Comparison of ENCODE assay signal across 25 cellular contexts in genomic region chr5:56962286-56962685, GRCh38. TPM values are rescaled to one million over a fixed set of nuclear protein-coding genes. Genes with fewer than 3 reads are reported as not detected.
DNase-seq lines count a peak whose midpoint lies in the region; ATAC-seq and TF ChIP-seq lines count a peak whose summit lies in the region.
"Had no signal": no experiment of that assay in that cellular context is flagged by ENCODE, and none has a peak within 500 bp of the region (broad histone marks: within the 10 kb centered on the region; RNA-seq: fewer than 3 reads in every experiment).

No MANE protein-coding gene starts in this region.

- H3K4me3 ChIP-seq in SK-N-SH (ENCODE audit: low read depth in 2 of 2, low read length in 1 of 2): no peak overlapping the region
- H3K4me3 ChIP-seq in fibroblast of pulmonary artery (replicated peaks; ENCODE audit: low read depth, low read length): no peak overlapping the region
- no peak overlapping the region for H3K4me3 ChIP-seq in mesendoderm (ENCODE audit: low read length)
- H3K4me3 ChIP-seq: BLaER1, GM12878, GM23248, SJSA1 had no signal

- no peak for TF ChIP-seq RAD21 in SK-N-SH (IDR thresholded peaks at IDR 0.05; ENCODE audit: low read length)

- no peak overlapping the region for H2BK15ac ChIP-seq in mesendoderm (replicated peaks; ENCODE audit: low read depth)

- H3K4me3 Mint-ChIP-seq in activated CD8-positive, alpha-beta T cell treated with anti-CD3 and anti-CD28 coated beads, Interleukin-2, amount 10 ng/mL, durations not matched to agents 7 days and 5 days: no peak overlapping the region
- H3K4me3 Mint-ChIP-seq: CD4-positive, alpha-beta T cell; H9; HFFc6 had no signal

- H3K4me1 ChIP-seq in SK-N-SH (ENCODE audit: control insufficient read depth in 1 of 2, insufficient read depth in 2 of 2, low read depth in 1 of 2, low read length in 1 of 2) (peaks cover 0 to 5% of the 10 kb centered on the region in 2 experiments; a peak in 2 of 4 replicates), mesendoderm (ENCODE audit: control insufficient read depth, low read depth, low read length) (no peaks in the 10 kb centered on the region)
- H3K4me1 ChIP-seq: BLaER1, SJSA1 had no signal

- H3K4me1 Mint-ChIP-seq in activated CD8-positive, alpha-beta T cell treated with anti-CD3 and anti-CD28 coated beads, Interleukin-2, amount 10 ng/mL, durations not matched to agents 7 days and 5 days (ENCODE audit: low read depth): no peaks in the 10 kb centered on the region

- no peak overlapping the region for H2AK5ac ChIP-seq in mesendoderm (ENCODE audit: low read length)

- H3K4me2 ChIP-seq in SK-N-SH (no peak overlapping the region), mesendoderm (ENCODE audit: low read length) (no peak overlapping the region)
- H3K4me2 ChIP-seq: BLaER1, KMS-11 had no signal

- no peak for TF ChIP-seq EP300 in SK-N-SH (IDR thresholded peaks at IDR 0.05; ENCODE audit: borderline replicate concordance in 1 of 2, low read depth in 1 of 2, low read length in 1 of 2)

- no peak for ATAC-seq in HG03442 (IDR thresholded peaks at IDR 0.05; ENCODE audit: unreplicated experiment)
- ATAC-seq in activated CD8-positive, alpha-beta T cell treated with anti-CD3 and anti-CD28 coated beads, Interleukin-2, amount 10 ng/mL, durations not matched to agents 7 days and 5 days: no peak
- ATAC-seq: GM12878, Right ventricle myocardium inferior had no signal

- no peaks in the 10 kb centered on the region for H4K20me1 ChIP-seq in SK-N-SH (ENCODE audit: insufficient read depth)
- H4K20me1 ChIP-seq: BLaER1 had no signal

- H3K9me3 ChIP-seq in SK-N-SH: no peaks in the 10 kb centered on the region
- H3K9me3 ChIP-seq: BLaER1, SJSA1 had no signal

- no peaks in the 10 kb centered on the region for H3F3A ChIP-seq in SK-N-SH (replicated peaks; ENCODE audit: insufficient read depth)

- POLR2A ChIA-PET in SK-N-SH (lab: Yijun Ruan, JAX): no interaction called here
- POLR2A ChIA-PET in activated CD8-positive, alpha-beta T cell treated with anti-CD3 and anti-CD28 coated beads, Interleukin-2, amount 10 ng/mL, durations not matched to agents 7 days and 5 days (lab: Charles Lee): no interaction called here

- peaks cover 33% of the 10 kb centered on the region; the same call in 1 of the 2 replicates for H3K27me3 ChIP-seq in SK-N-SH (ENCODE audit: insufficient read depth)
- H3K27me3 ChIP-seq in mesendoderm (ENCODE audit: insufficient read depth, low read length, poor library complexity): no peaks in the 10 kb centered on the region
- H3K27me3 ChIP-seq: BLaER1 had no signal

- no peak overlapping the region for H3K4ac ChIP-seq in mesendoderm (ENCODE audit: low read depth, low read length)

- H3K27ac ChIP-seq in SK-N-SH (ENCODE audit: low read depth in 2 of 2, low read length in 1 of 2): no peak overlapping the region
- H3K27ac ChIP-seq in mesendoderm (ENCODE audit: low read depth, low read length): no peak overlapping the region
- H3K27ac ChIP-seq: BLaER1, GM23248, HL-60, KMS-11, SJSA1 had no signal

- TF ChIP-seq CTCF in SK-N-SH (IDR thresholded peaks at IDR 0.05) (no peak), fibroblast of pulmonary artery (IDR thresholded peaks at IDR 0.05; ENCODE audit: low read length, missing control alignments) (no peak)

- H4K8ac ChIP-seq in mesendoderm (ENCODE audit: low read depth, low read length): no peak overlapping the region

- no peak overlapping the region for H3K9ac ChIP-seq in SK-N-SH
- no peak overlapping the region for H3K9ac ChIP-seq in mesendoderm (ENCODE audit: low read length)
- H3K9ac ChIP-seq: BLaER1, GM23248, KMS-11 had no signal

- no peak overlapping the region for H2BK120ac ChIP-seq in mesendoderm (ENCODE audit: low read depth, low read length)

- CTCF ChIA-PET in SK-N-SH (lab: Yijun Ruan, JAX): no interaction called here
- CTCF ChIA-PET in activated CD8-positive, alpha-beta T cell treated with anti-CD3 and anti-CD28 coated beads, Interleukin-2, amount 10 ng/mL, durations not matched to agents 7 days and 5 days (lab: Charles Lee): interaction anchor here (1.0 kb wide), 1 partner anchor 9 kb away, joined by 3 read pairs; no protein-coding TSS in a partner anchor

- H3K23ac ChIP-seq in mesendoderm (ENCODE audit: low read length): no peak overlapping the region

- 10% methylated on average over 2 of the region's 2 CpGs for WGBS in SK-N-SH (ENCODE audit: low lambda C conversion rate)
- WGBS in mesendoderm (ENCODE audit: extremely low coverage, insufficient coverage, low lambda C conversion rate): no CpG with 5 or more reads among the region's 2 CpGs

- H4K5ac ChIP-seq in mesendoderm (ENCODE audit: low read length): no peak overlapping the region

- peak; percentile 14 for DNase-seq in HuH-7 (ENCODE audit: low spot score)
- DNase-seq in SK-N-SH: peak; percentile 39
- DNase-seq in fibroblast of pulmonary artery (ENCODE audit: low read depth): peak; percentile 15
- DNase-seq in mesendoderm: peak; percentile 7
- no peak for DNase-seq in pons (ENCODE audit: low spot score)
- DNase-seq in activated CD8-positive, alpha-beta T cell treated with anti-CD3 and anti-CD28 coated beads, Interleukin-2, amount 10 ng/mL, durations not matched to agents 7 days and 5 days: no peak
- DNase-seq: CD4-positive, alpha-beta T cell; COR-L47; DMS 273 treated with DMSO at 0.1 percent for 48 hours; DMS79 treated with DMSO at 0.1 percent for 48 hours; GM23248; H9; HFFc6; IMR-90; NCI-H1105 treated with DMSO at 0.1 percent for 48 hours; NCI-H2081; NCI-H510A; NCI-H774 had no signal

- H3K9me2 ChIP-seq in SK-N-SH: no peaks in the 10 kb centered on the region

- no peaks in the 10 kb centered on the region for H3K79me2 ChIP-seq in SK-N-SH (ENCODE audit: insufficient read depth)
- H3K79me2 ChIP-seq in mesendoderm (ENCODE audit: control insufficient read depth, insufficient read depth, low read length): no peaks in the 10 kb centered on the region

- peaks cover 30% of the 10 kb centered on the region for H3K27me3 Mint-ChIP-seq in activated CD8-positive, alpha-beta T cell treated with anti-CD3 and anti-CD28 coated beads, Interleukin-2, amount 10 ng/mL, durations not matched to agents 7 days and 5 days (ENCODE audit: low read depth)

- H3K27ac Mint-ChIP-seq in activated CD8-positive, alpha-beta T cell treated with anti-CD3 and anti-CD28 coated beads, Interleukin-2, amount 10 ng/mL, durations not matched to agents 7 days and 5 days: no peak overlapping the region
- H3K27ac Mint-ChIP-seq: CD4-positive, alpha-beta T cell; H9; HFFc6 had no signal

- no peaks in the 10 kb centered on the region for H3K79me1 ChIP-seq in mesendoderm (ENCODE audit: low read length)

- H3K36me3 ChIP-seq in SK-N-SH (replicated peaks in 1 of 2; ENCODE audit: control insufficient read depth in 1 of 2, insufficient read depth in 2 of 2, low read length in 1 of 2) (no peaks in the 10 kb centered on the region), mesendoderm (ENCODE audit: control insufficient read depth, insufficient read depth, low read length) (no peaks in the 10 kb centered on the region)
- H3K36me3 ChIP-seq: BLaER1, SJSA1 had no signal

- no peak overlapping the region for H2AFZ ChIP-seq in SK-N-SH (ENCODE audit: low read depth)
- H2AFZ ChIP-seq: GM23248 had no signal

- H2BK5ac ChIP-seq in mesendoderm (ENCODE audit: low read length): no peak overlapping the region

- no peak overlapping the region for H3K56ac ChIP-seq in mesendoderm (ENCODE audit: low read length)

- H3K9me3 Mint-ChIP-seq in activated CD8-positive, alpha-beta T cell treated with anti-CD3 and anti-CD28 coated beads, Interleukin-2, amount 10 ng/mL, durations not matched to agents 7 days and 5 days (ENCODE audit: insufficient read depth): no peaks in the 10 kb centered on the region
- H3K9me3 Mint-ChIP-seq: CD4-positive, alpha-beta T cell; H9; HFFc6 had no signal

- H3K18ac ChIP-seq in mesendoderm (ENCODE audit: low read length): no peak overlapping the region

- no peaks in the 10 kb centered on the region for H3K36me3 Mint-ChIP-seq in activated CD8-positive, alpha-beta T cell treated with anti-CD3 and anti-CD28 coated beads, Interleukin-2, amount 10 ng/mL, durations not matched to agents 7 days and 5 days (ENCODE audit: low read depth)

TF ChIP-seq in SK-N-SH, 30 proteins besides CTCF, POLR2A, EP300 and RAD21:
- no peak for TF ChIP-seq ZBTB33 (IDR thresholded peaks at IDR 0.05; ENCODE audit: borderline replicate concordance, low read depth)

RNA-seq across cellular contexts. Expression of gene MIER3, which starts 10.4 kb away (rescaled TPM):
- polyA plus RNA-seq in SK-N-SH (2012; rRNA removed): 3.8 and 5.9 TPM in 2 replicates
- polyA plus RNA-seq in SK-N-SH (2012; cell fraction: cytosol; rRNA removed): 3.8 and 4.1 TPM in 2 replicates
- polyA plus RNA-seq in SK-N-SH (2012; cell fraction: nucleus; rRNA removed): 6.2 and 15.7 TPM in 2 replicates
- 15.3 TPM for polyA plus RNA-seq in mesendoderm (2013, experiment 1 of 2)
- 15.4 TPM for polyA plus RNA-seq in mesendoderm (2013, experiment 2 of 2)
- total RNA-seq in activated CD8-positive, alpha-beta T cell treated with anti-CD3 and anti-CD28 coated beads, Interleukin-2, amount 10 ng/mL, durations not matched to agents 7 days and 5 days: 10 to 100 TPM; 22.5 to 24.1 TPM

RNA-seq across cellular contexts. Expression of gene SETD9, which starts 52.9 kb away (rescaled TPM):
- polyA plus RNA-seq in SK-N-SH (2012; rRNA removed): 12.2 and 16.8 TPM in 2 replicates
- 20.5 and 20.7 TPM in 2 replicates for polyA plus RNA-seq in SK-N-SH (2012; cell fraction: cytosol; rRNA removed)
- polyA plus RNA-seq in SK-N-SH (2012; cell fraction: nucleus; rRNA removed): 2.4 and 7.7 TPM in 2 replicates
- polyA plus RNA-seq in mesendoderm (2013, experiment 1 of 2): 7.6 TPM
- polyA plus RNA-seq in mesendoderm (2013, experiment 2 of 2): 8.2 TPM
- 1 to 10 TPM; 4.7 to 5.6 TPM for total RNA-seq in activated CD8-positive, alpha-beta T cell treated with anti-CD3 and anti-CD28 coated beads, Interleukin-2, amount 10 ng/mL, durations not matched to agents 7 days and 5 days

Comparison
In these comparisons a context has a peak if more than half of its experiments do, and no peak if none do; other contexts are left out.
1. DNase-seq: peak in HuH-7 (single experiment), SK-N-SH (single experiment), fibroblast of pulmonary artery (single experiment) and mesendoderm (single experiment); none in pons (single experiment) and activated CD8-positive, alpha-beta T cell treated with anti-CD3 and anti-CD28 coated beads, Interleukin-2, amount 10 ng/mL, durations not matched to agents 7 days and 5 days (single experiment).